Comparison of ENCODE assay signal across 7 cellular contexts in the genomic region with DNA sequence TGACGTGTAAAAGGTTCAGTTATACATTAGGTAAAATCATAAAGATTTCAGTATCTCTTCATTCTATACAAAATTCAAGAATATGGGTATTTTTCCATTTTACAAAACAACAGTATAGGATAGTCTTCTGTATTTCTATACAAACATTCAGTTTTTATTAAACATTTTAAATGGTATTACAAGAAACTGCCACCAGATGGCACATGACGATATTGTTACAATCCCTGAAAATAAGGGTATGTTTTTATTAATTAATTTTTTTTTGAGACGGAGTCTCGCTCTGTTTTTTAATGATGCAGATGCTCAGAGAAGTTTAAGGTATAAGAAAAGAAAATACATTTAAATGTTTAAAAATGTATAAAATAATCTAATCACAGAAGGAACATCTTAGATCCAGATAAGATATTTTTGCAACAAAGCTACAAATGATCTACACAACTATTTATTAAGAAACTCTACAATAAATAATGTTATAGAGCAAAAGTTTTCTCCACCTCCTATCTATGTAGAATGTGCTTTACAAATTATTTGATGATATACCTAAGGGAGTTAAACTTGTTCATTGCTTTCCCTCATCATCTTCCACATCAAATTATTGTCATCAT. TPM values are rescaled to one million over a fixed set of nuclear protein-coding genes. Genes with fewer than 3 reads are reported as not detected.
DNase-seq lines count a peak whose midpoint lies in the region; ATAC-seq and TF ChIP-seq lines count a peak whose summit lies in the region.

No MANE protein-coding gene starts in this region.

- no peaks in the 10 kb centered on the region for H3K27me3 Mint-ChIP-seq in effector memory CD8-positive, alpha-beta T cell
- H3K27me3 Mint-ChIP-seq in naive B cell, result no peaks in the 10 kb centered on the region

- H3K4me1 Mint-ChIP-seq in effector memory CD8-positive, alpha-beta T cell (ENCODE audit: low read depth in 2 of 2), result peaks cover 2 to 9% of the 10 kb centered on the region in 2 donors
- H3K4me1 Mint-ChIP-seq in naive B cell, result peaks cover 0 to 7% (median 0%) of the 10 kb centered on the region in 3 donors

- no peaks in the 10 kb centered on the region for H3K9me3 ChIP-seq in HEK293 (ENCODE audit: control insufficient read depth, insufficient read depth, low read depth, low read length)
- no peaks in the 10 kb centered on the region for H3K9me3 ChIP-seq in Panc1 (ENCODE audit: control insufficient read depth, insufficient read depth, low read depth, low read length)

- H3K27ac ChIP-seq in HEK293 (ENCODE audit: extremely low read depth, low read depth, low read length) (no peak overlapping the region), Panc1 (ENCODE audit: low read length) (no peak overlapping the region)

- H3K4me3 ChIP-seq in HEK293 (ENCODE audit: low read depth, low read length) (no peak overlapping the region), Panc1 (ENCODE audit: low read depth in 2 of 2, low read length in 2 of 2) (no peak overlapping the region)

- no peak for TF ChIP-seq CTCF in HEK293 (tag by site-specific recombination; IDR thresholded peaks at IDR 0.05)
- TF ChIP-seq CTCF in Panc1 (IDR thresholded peaks at IDR 0.05), result peak; percentile 15; the same call in 1 of the 2 replicates

- no peaks in the 10 kb centered on the region for H3K27me3 ChIP-seq in Panc1 (ENCODE audit: control insufficient read depth, insufficient read depth, low read length)

- no peaks in the 10 kb centered on the region for H3K36me3 ChIP-seq in HEK293 (ENCODE audit: control insufficient read depth in 2 of 2, insufficient read depth in 1 of 2, low read length in 2 of 2)
- H3K36me3 ChIP-seq in Panc1 (ENCODE audit: control insufficient read depth, insufficient read depth, low read length), result no peaks in the 10 kb centered on the region

- CTCF ChIA-PET in HEK293 (lab: Yijun Ruan, JAX), result interaction anchor here (0.6 to 2.7 kb wide), 23 partner anchors 12 to 447 kb away, joined by 3 to 19 read pairs (median 3); partner anchors contain the start of genes AP4B1 and DCLRE1B
- CTCF ChIA-PET in Panc1 (lab: Charles Lee), result interaction anchor here (0.6 to 0.7 kb wide), 2 partner anchors 142 to 1301 kb away, joined by 3 read pairs; no protein-coding TSS in a partner anchor

- H3K4me3 Mint-ChIP-seq in effector memory CD8-positive, alpha-beta T cell, result no peak overlapping the region
- peak overlapping the region in 3 of 8 donors; percentile 6 to 30 (median 29) for H3K4me3 Mint-ChIP-seq in naive B cell

- intact Hi-C loops in Panc1 (cut with micrococcal nuclease; ENCODE audit: unreplicated experiment), result loop anchor here (10.0 kb wide), 1 partner anchor 69 kb away; the partner anchor contains the start of genes AP4B1 and DCLRE1B

- H3K9me3 Mint-ChIP-seq in effector memory CD8-positive, alpha-beta T cell, result no peaks in the 10 kb centered on the region
- no peaks in the 10 kb centered on the region for H3K9me3 Mint-ChIP-seq in naive B cell

- in situ Hi-C loops in Panc1 (cut with HindIII; ENCODE audit: low pct_unique_long_range_greater_than_20kb, low sequenced_read_pairs), result no loop called here

- H3K36me3 Mint-ChIP-seq in effector memory CD8-positive, alpha-beta T cell (ENCODE audit: insufficient read depth), result peaks cover 66% of the 10 kb centered on the region
- peaks cover 5 to 14% of the 10 kb centered on the region in 2 donors for H3K36me3 Mint-ChIP-seq in naive B cell

- no TSS peak for BruUV-seq in Panc1 (replicated peaks; lab: Mats Ljungman, UMichigan)

- H3K27ac Mint-ChIP-seq in effector memory CD8-positive, alpha-beta T cell, result no peak overlapping the region
- peak overlapping the region in 1 of 6 donors; percentile 21 for H3K27ac Mint-ChIP-seq in naive B cell

- H3K4me1 ChIP-seq in HEK293 (ENCODE audit: control insufficient read depth, insufficient read depth, low read length), result no peaks in the 10 kb centered on the region
- H3K4me1 ChIP-seq in Panc1 (ENCODE audit: control insufficient read depth, insufficient read depth, low read length), result no peaks in the 10 kb centered on the region

- POLR2A ChIA-PET in HEK293 (lab: Yijun Ruan, JAX) (interaction anchor here (0.8 to 1.8 kb wide), 2 partner anchors 24 to 68 kb away, joined by 3 to 5 read pairs; partner anchors contain the start of gene RSBN1), Panc1 (lab: Charles Lee) (interaction anchor here (0.7 kb wide), 1 partner anchor 731 kb away, joined by 5 read pairs; no protein-coding TSS in a partner anchor)

- peak; percentile 77 for DNase-seq in DMS 273 (lab: John Stamatoyannopoulos, UW; ENCODE audit: unreplicated experiment)
- no peak for DNase-seq in Panc1 (ENCODE audit: low read depth, low spot score)
- DNase-seq in effector memory CD8-positive, alpha-beta T cell, result peak; percentile 29 to 39 (median 29)
- peak; percentile 52 for DNase-seq in naive B cell
- no peak for DNase-seq in stimulated activated naive CD4-positive, alpha-beta T cell treated with Interleukin-2 at 50 U/mL for 16 hours (lab: John Stamatoyannopoulos, UW)

- ATAC-seq in Panc1 (no peak), naive B cell (ENCODE audit: low read depth in 2 of 2) (peak in 1 of 2 donors; percentile 33), GM21717 (IDR thresholded peaks at IDR 0.05; ENCODE audit: unreplicated experiment) (no peak)
- peak; percentile 46 for ATAC-seq in effector memory CD8-positive, alpha-beta T cell (replicated peaks)

TF ChIP-seq in HEK293, 187 proteins besides CTCF, POLR2A, EP300 and RAD21:
- TF ChIP-seq ZNF221 (tag by site-specific recombination; IDR thresholded peaks at IDR 0.05; ENCODE audit: borderline replicate concordance), result no peak
- 0 out of 2 replicates have a peak, but pooled peaks have one; percentile 58 for TF ChIP-seq ZNF660 (tag by site-specific recombination; IDR thresholded peaks at IDR 0.05)
- TF ChIP-seq, protein P1, sequence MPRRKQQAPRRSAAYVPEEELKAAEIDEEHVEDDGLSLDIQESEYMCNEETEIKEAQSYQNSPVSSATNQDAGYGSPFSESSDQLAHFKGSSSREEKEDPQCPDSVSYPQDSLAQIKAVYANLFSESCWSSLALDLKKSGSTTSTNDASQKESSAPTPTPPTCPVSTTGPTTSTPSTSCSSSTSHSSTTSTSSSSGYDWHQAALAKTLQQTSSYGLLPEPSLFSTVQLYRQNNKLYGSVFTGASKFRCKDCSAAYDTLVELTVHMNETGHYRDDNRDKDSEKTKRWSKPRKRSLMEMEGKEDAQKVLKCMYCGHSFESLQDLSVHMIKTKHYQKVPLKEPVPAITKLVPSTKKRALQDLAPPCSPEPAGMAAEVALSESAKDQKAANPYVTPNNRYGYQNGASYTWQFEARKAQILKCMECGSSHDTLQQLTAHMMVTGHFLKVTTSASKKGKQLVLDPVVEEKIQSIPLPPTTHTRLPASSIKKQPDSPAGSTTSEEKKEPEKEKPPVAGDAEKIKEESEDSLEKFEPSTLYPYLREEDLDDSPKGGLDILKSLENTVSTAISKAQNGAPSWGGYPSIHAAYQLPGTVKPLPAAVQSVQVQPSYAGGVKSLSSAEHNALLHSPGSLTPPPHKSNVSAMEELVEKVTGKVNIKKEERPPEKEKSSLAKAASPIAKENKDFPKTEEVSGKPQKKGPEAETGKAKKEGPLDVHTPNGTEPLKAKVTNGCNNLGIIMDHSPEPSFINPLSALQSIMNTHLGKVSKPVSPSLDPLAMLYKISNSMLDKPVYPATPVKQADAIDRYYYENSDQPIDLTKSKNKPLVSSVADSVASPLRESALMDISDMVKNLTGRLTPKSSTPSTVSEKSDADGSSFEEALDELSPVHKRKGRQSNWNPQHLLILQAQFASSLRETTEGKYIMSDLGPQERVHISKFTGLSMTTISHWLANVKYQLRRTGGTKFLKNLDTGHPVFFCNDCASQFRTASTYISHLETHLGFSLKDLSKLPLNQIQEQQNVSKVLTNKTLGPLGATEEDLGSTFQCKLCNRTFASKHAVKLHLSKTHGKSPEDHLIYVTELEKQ (tag by site-specific recombination; IDR thresholded peaks at IDR 0.05; ENCODE audit: borderline replicate concordance), result no peak
- peak; percentile 63 for TF ChIP-seq ZNF654 (tag by site-specific recombination; IDR thresholded peaks at IDR 0.05; ENCODE audit: low read depth)
- TF ChIP-seq KLF1 (tag by site-specific recombination; IDR thresholded peaks at IDR 0.05), result no peak
- TF ChIP-seq ZNF664 (tag by site-specific recombination; IDR thresholded peaks at IDR 0.05), result no peak
- no peak for TF ChIP-seq ZEB2 (tag by site-specific recombination; IDR thresholded peaks at IDR 0.05)
- TF ChIP-seq HOXC10 (CRISPR knock-in tag; IDR thresholded peaks at IDR 0.05), result no peak

RNA-seq across cellular contexts. Expression of gene RSBN1, which starts 23.5 kb away (rescaled TPM):
- 10.7 TPM for total RNA-seq in Panc1 (2021; ENCODE audit: unreplicated experiment)
- polyA plus RNA-seq in Panc1 (2012; ENCODE audit: insufficient read length), result 4.4 TPM
- polyA plus RNA-seq in naive B cell (ENCODE audit: low read depth in 6 of 6), result 10 to 100 TPM; 28.7 to 39.0 (median 36.4) TPM

RNA-seq across cellular contexts. Expression of gene PTPN22, which starts 35.7 kb away (rescaled TPM):
- not detected for total RNA-seq in Panc1 (2021; ENCODE audit: unreplicated experiment)
- not detected for polyA plus RNA-seq in Panc1 (2012; ENCODE audit: insufficient read length)
- 10 to 100 TPM; 27.3 to 56.2 (median 41.0) TPM for polyA plus RNA-seq in naive B cell (ENCODE audit: low read depth in 6 of 6)

RNA-seq across cellular contexts. Expression of gene BCL2L15, which starts 51.6 kb away (rescaled TPM):
- 0.10 TPM for total RNA-seq in Panc1 (2021; ENCODE audit: unreplicated experiment)
- not detected for polyA plus RNA-seq in Panc1 (2012; ENCODE audit: insufficient read length)
- under 1 TPM in 2 of 6 donors, not detected in 4; 0.05 TPM for polyA plus RNA-seq in naive B cell (ENCODE audit: low read depth in 6 of 6)

Comparison
In these comparisons a context has a peak if more than half of its experiments do, and no peak if none do; other contexts are left out.
1. DNase-seq: peak in DMS 273 (single experiment), effector memory CD8-positive, alpha-beta T cell (3 of 3) and naive B cell (single experiment); none in Panc1 (single experiment) and stimulated activated naive CD4-positive, alpha-beta T cell treated with Interleukin-2 at 50 U/mL for 16 hours (single experiment).